ENCODE assay signal across 27 cellular contexts in the genomic region with DNA sequence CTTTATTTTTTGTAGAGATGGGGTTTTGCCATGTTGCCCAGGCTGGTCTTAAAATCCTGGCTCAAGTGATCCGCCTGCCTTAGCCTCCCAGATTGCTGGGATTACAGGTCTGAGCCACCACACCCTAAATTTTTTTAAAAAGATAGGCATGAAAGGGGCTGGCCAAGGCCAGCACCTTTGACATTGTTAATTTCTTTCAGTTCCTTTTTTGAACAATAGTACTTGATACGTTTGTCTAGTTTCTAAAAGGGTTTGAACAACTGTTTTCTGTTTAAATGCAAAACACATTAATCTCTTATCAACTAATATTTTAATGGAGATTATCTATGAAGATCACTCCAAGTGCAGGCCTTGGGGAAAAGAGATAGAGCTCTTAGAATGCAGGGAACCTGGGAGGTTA. TPM values are rescaled to one million over a fixed set of nuclear protein-coding genes. Genes with fewer than 3 reads are reported as not detected.
A peak's percentile ranks its signal among the peaks of the same experiment; 100 is the strongest.
DNase-seq lines count a peak whose midpoint lies in the region; ATAC-seq and TF ChIP-seq lines count a peak whose summit lies in the region.
"Had no signal": no experiment of that assay in that cellular context is flagged by ENCODE, and none has a peak within 500 bp of the region (broad histone marks: within the 10 kb centered on the region; RNA-seq: fewer than 3 reads in every experiment).

No MANE protein-coding gene starts in this region.

- no peaks in the 10 kb centered on the region for H3K9me3 ChIP-seq in A673 (ENCODE audit: low read depth, low read length, poor library complexity, severe bottlenecking)
- H3K9me3 ChIP-seq: esophagus squamous epithelium, HAP-1, heart left ventricle, neutrophil, thoracic aorta had no signal

- CTCF ChIA-PET in A673 (lab: Charles Lee) = no interaction called here

- H3K36me3 ChIP-seq in A673 (ENCODE audit: insufficient read depth, low read length, poor library complexity, severe bottlenecking) = no peaks in the 10 kb centered on the region
- H3K36me3 ChIP-seq: esophagus squamous epithelium, HAP-1, heart left ventricle, neutrophil, thoracic aorta had no signal

- POLR2A ChIA-PET in A673 (lab: Charles Lee; ENCODE audit: low non-redundant PET) = no interaction called here

- H3K27ac ChIP-seq in A673 (ENCODE audit: low read depth, low read length, poor library complexity, severe bottlenecking) (no peak overlapping the region), foreskin keratinocyte (no peak overlapping the region)
- H3K27ac ChIP-seq: esophagus squamous epithelium, heart left ventricle, neutrophil, thoracic aorta had no signal

- DNase-seq in A673 (ENCODE audit: low spot score) = no peak
- no peak for DNase-seq in foreskin keratinocyte
- no peak for DNase-seq in inferior parietal cortex (ENCODE audit: extremely low spot score)
- DNase-seq: activated CD4-positive, alpha-beta T cell treated with anti-CD3 and anti-CD28 coated beads for 1 hour; amniotic stem cell; dermis blood vessel endothelial cell; esophagus squamous epithelium; foreskin melanocyte; heart left ventricle; IMR-90; naive B cell; NCI-H1694; NCI-H446 treated with DMSO at 0.1 percent for 48 hours; NCI-H82; posterior cingulate gyrus; right cardiac atrium; SIG-M5; stimulated activated CD8-positive, alpha-beta memory T cell treated with anti-CD3 and anti-CD28 coated beads, Interleukin-4, amount 100 ng/mL, for 48 hours; stimulated activated naive CD8-positive, alpha-beta T cell treated with anti-CD3 and anti-CD28 coated beads, Interleukin-15, amount 100 ng/mL, for 72 hours had no signal

- H3K4me1 ChIP-seq in A673 (ENCODE audit: insufficient read depth, low read length, poor library complexity, severe bottlenecking) (no peaks in the 10 kb centered on the region), foreskin keratinocyte (no peaks in the 10 kb centered on the region)
- H3K4me1 ChIP-seq: esophagus squamous epithelium had no signal

- H3K4me3 ChIP-seq in A673 (ENCODE audit: low read depth, low read length, poor library complexity, severe bottlenecking) = no peak overlapping the region
- H3K4me3 ChIP-seq: esophagus squamous epithelium, HAP-1, heart left ventricle, thoracic aorta had no signal

- no peaks in the 10 kb centered on the region for H3K27me3 ChIP-seq in A673 (replicated peaks; ENCODE audit: insufficient read depth, low read depth, low read length, poor library complexity)
- H3K27me3 ChIP-seq in foreskin keratinocyte = no peaks in the 10 kb centered on the region
- H3K27me3 ChIP-seq: esophagus squamous epithelium, heart left ventricle, neutrophil had no signal

- BruUV-seq in A673 (replicated peaks; lab: Mats Ljungman, UMichigan) = no TSS peak

- ATAC-seq in GM18498 (IDR thresholded peaks at IDR 0.05; ENCODE audit: unreplicated experiment) = peak; percentile 62
- ATAC-seq in GM19463 (IDR thresholded peaks at IDR 0.05; ENCODE audit: unreplicated experiment) = peak; percentile 51
- peak; percentile 54 for ATAC-seq in HG02798 (IDR thresholded peaks at IDR 0.05; ENCODE audit: poor library complexity, unreplicated experiment)
- peak; percentile 75 for ATAC-seq in HG03432 (IDR thresholded peaks at IDR 0.05; ENCODE audit: unreplicated experiment)
- ATAC-seq in HG02588 (IDR thresholded peaks at IDR 0.05; ENCODE audit: unreplicated experiment) = no peak
- ATAC-seq in foreskin keratinocyte = no peak
- ATAC-seq: heart left ventricle; right cardiac atrium; stimulated activated naive CD8-positive, alpha-beta T cell treated with anti-CD3 and anti-CD28 coated beads, Interleukin-15, amount 100 ng/mL, for 72 hours had no signal

- TF ChIP-seq CTCF in A673 (conservative IDR thresholded peaks at IDR 0.05; ENCODE audit: low read depth, low read length) (no peak), foreskin keratinocyte (conservative IDR thresholded peaks at IDR 0.05) (no peak)

- intact Hi-C loops in A673 (cut with micrococcal nuclease; ENCODE audit: unreplicated experiment) = no loop called here

RNA-seq across cellular contexts. Expression of a gene that starts 37.6 kb away (rescaled TPM):
- 77.3 and 97.5 TPM in 2 replicates for total RNA-seq in A673 (2021)
- total RNA-seq in foreskin keratinocyte = 89.8 and 177 TPM in 2 replicates
- polyA plus RNA-seq in foreskin keratinocyte = 19.4 and 31.1 TPM in 2 replicates

Comparison
In these comparisons a context has a peak if more than half of its experiments do, and no peak if none do; other contexts are left out.
1. ATAC-seq: peak in GM18498 (single experiment), GM19463 (single experiment), HG02798 (single experiment) and HG03432 (single experiment); none in HG02588 (single experiment) and foreskin keratinocyte (single experiment).